In the genomic region with DNA sequence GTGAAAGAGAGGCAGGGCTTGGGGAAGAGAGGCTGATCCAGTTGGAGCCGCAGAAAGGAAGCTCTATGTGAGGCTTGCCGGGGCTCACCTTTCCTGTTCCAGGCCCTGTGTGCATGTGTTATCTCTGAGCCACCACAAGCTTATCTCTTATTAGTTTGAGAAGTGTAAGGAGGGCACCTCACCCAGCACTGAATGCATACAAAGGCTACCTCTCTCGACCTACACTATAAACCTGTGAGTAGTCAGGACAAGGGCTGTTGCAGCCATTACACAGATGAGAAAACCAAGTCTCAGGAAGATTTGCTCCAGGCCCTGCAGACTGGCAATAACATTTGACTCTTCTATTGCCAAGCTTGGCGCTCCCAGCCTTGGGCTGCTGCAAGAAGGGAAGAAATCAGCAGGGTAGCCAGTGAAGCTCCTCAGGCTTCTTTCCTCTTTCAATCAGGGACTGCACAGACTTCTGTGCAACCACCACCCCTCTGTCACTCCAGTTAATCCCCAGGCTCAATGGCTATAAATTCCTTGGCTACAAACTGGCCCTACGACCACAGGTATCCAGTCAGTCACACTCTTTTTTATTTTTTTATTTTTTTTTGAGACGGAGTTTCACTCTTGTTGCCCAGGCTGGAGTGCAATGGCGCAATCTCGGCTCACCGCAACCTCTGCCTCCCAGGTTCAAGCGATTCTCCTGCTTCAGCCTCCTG, we compare ENCODE assay signal across 13 cellular contexts.
DNase-seq lines count a peak whose midpoint lies in the region; ATAC-seq, FAIRE-seq and TF ChIP-seq lines count a peak whose summit lies in the region.
"Had no signal": no experiment of that assay in that cellular context is flagged by ENCODE, and none has a peak within 500 bp of the region (broad histone marks: within the 10 kb centered on the region; RNA-seq: fewer than 3 reads in every experiment).

No MANE protein-coding gene starts in this region.

- no peak overlapping the region for H3K4me3 ChIP-seq in left ventricle myocardium inferior
- H3K4me3 ChIP-seq in coronary artery = no peak overlapping the region
- H3K4me3 ChIP-seq in pancreas = no peak overlapping the region
- no peak overlapping the region for H3K4me3 ChIP-seq in aorta (ENCODE audit: low read length in 2 of 2)

- no peaks in the 10 kb centered on the region for H3K36me3 ChIP-seq in left ventricle myocardium inferior
- H3K36me3 ChIP-seq in pancreas = no peaks in the 10 kb centered on the region
- H3K36me3 ChIP-seq in aorta (ENCODE audit: control insufficient read depth in 1 of 2, insufficient read depth in 2 of 2, low read length in 1 of 2) = no peaks in the 10 kb centered on the region

- FAIRE-seq in pancreas (lab: Jason Lieb, UNC) = no peak
- FAIRE-seq: GM19239, urothelium cell line had no signal

- intact Hi-C loops in left ventricle myocardium inferior (cut with micrococcal nuclease) (no loop called here), left cardiac atrium (cut with DNase I) (no loop called here), pancreas (cut with DNase I) (no loop called here), aorta (cut with DNase I) (loop anchor here (5.0 kb wide), 2 partner anchors 46 to 61 kb away; no protein-coding TSS in a partner anchor)

- no peak for ATAC-seq in left cardiac atrium
- peak in 3 of 4 donors; percentile 30 to 34 (median 31) for ATAC-seq in pancreas
- peak; percentile 15 for ATAC-seq in aorta (ENCODE audit: low FRiP score)
- ATAC-seq in HG02759 (IDR thresholded peaks at IDR 0.05; ENCODE audit: unreplicated experiment) = no peak
- ATAC-seq in GM19397 (IDR thresholded peaks at IDR 0.05; ENCODE audit: unreplicated experiment) = no peak

- WGBS in pancreas, 2 donors = 60 to 62% methylated on average over 10 of the region's 10 CpGs
- WGBS in aorta, 2 donors = 76 to 82% methylated on average over 9 to 10 of the region's 10 CpGs

- peaks cover 50% of the 10 kb centered on the region for H3K4me1 ChIP-seq in left ventricle myocardium inferior
- peaks cover 74 to 82% (median 77%) of the 10 kb centered on the region in 3 donors for H3K4me1 ChIP-seq in pancreas
- peaks cover 9 to 12% of the 10 kb centered on the region in 2 donors for H3K4me1 ChIP-seq in aorta (ENCODE audit: control insufficient read depth in 1 of 2, insufficient read depth in 2 of 2, low read length in 2 of 2)

- no peak for TF ChIP-seq CTCF in left ventricle myocardium inferior (IDR thresholded peaks at IDR 0.05; ENCODE audit: borderline replicate concordance)
- no peak for TF ChIP-seq CTCF in coronary artery (IDR thresholded peaks at IDR 0.05)
- TF ChIP-seq CTCF in pancreas (IDR thresholded peaks at IDR 0.05) = no peak

- no peaks in the 10 kb centered on the region for H3K27me3 ChIP-seq in left ventricle myocardium inferior (ENCODE audit: low read depth)
- H3K27me3 ChIP-seq in pancreas = no peaks in the 10 kb centered on the region
- no peaks in the 10 kb centered on the region for H3K27me3 ChIP-seq in aorta (ENCODE audit: control insufficient read depth in 1 of 2, insufficient read depth in 2 of 2, low read length in 1 of 2)

- peak overlapping the region; percentile 53 for H3K27ac ChIP-seq in left ventricle myocardium inferior (replicated peaks)
- peak overlapping the region; percentile 58 to 87 for H3K27ac ChIP-seq in coronary artery
- peak overlapping the region in 3 of 4 donors; percentile 23 to 86 (median 81) for H3K27ac ChIP-seq in pancreas
- peak overlapping the region in 1 of 2 donors; percentile 28 for H3K27ac ChIP-seq in aorta (ENCODE audit: low read depth in 1 of 2, low read length in 2 of 2)

- H3K9me3 ChIP-seq in left ventricle myocardium inferior (replicated peaks) (no peaks in the 10 kb centered on the region), pancreas (no peaks in the 10 kb centered on the region), aorta (ENCODE audit: control insufficient read depth, low read length) (no peaks in the 10 kb centered on the region)

- DNase-seq in left ventricle myocardium inferior (no peak), left cardiac atrium (no peak), coronary artery (ENCODE audit: low spot score) (no peak), pancreas (no peak), aorta (no peak), mesenteric fat pad (ENCODE audit: low spot score) (no peak)
- DNase-seq: naive B cell, NCI-H1092, T1000 had no signal

Comparison
In these comparisons a context has a peak if more than half of its experiments do, and no peak if none do; other contexts are left out.
1. ATAC-seq: peak in pancreas (3 of 4) and aorta (single experiment); none in left cardiac atrium (0 of 2), HG02759 (single experiment) and GM19397 (single experiment).
2. intact Hi-C loops: an anchor here in aorta (5.0 kb wide); none called in left ventricle myocardium inferior, left cardiac atrium and pancreas.